20 cellular contexts compared by ENCODE assay signal in the genomic region with DNA sequence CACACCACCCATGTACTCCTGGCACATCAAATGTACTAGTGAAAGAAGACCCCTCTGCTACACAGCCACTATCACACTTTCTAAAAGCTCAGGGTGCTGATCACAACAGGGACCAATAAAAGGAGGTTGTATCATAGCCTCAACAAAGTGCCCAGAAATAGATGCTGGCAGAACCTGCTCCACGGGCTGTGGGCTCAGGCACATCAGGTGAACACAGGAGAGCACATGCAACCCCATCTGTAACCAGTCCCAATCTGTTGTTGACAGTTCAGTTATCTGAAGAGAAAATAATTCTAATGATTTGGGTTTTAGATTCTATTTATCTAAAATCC.
"Had no signal": no experiment of that assay in that cellular context is flagged by ENCODE, and none has a peak within 500 bp of the region (broad histone marks: within the 10 kb centered on the region; RNA-seq: fewer than 3 reads in every experiment).

No MANE protein-coding gene starts in this region.

- ATAC-seq: effector memory CD8-positive, alpha-beta T cell; esophagus mucosa; left lung; lower lobe of right lung; naive thymus-derived CD8-positive, alpha-beta T cell; psoas muscle; right lobe of liver; stimulated activated naive B cell treated with anti-CD40 and anti-IgM and Interleukin-4, amounts not matched to agents 10 μg/mL and 1 μg/mL and 100 μg/mL, for 72 hours; stimulated activated naive CD8-positive, alpha-beta T cell treated with anti-CD3 and anti-CD28 coated beads, Interleukin-15, amount 100 ng/mL, for 72 hours had no signal

- DNase-seq: cerebellar nuclear complex; cortex of kidney; effector memory CD8-positive, alpha-beta T cell; glutamatergic neuron; kidney; left lung; lower lobe of right lung; naive thymus-derived CD8-positive, alpha-beta T cell; nephron progenitor cell; psoas muscle; right lobe of liver; small intestine; stimulated activated CD4-positive, alpha-beta T cell treated with anti-CD3 and anti-CD28 coated beads, Interleukin-15, amount 100 ng/mL, for 24 hours; stimulated activated CD4-positive, alpha-beta T cell treated with anti-CD3 and anti-CD28 coated beads, Interleukin-2, amount 100 ng/mL, for 48 hours; stimulated activated naive B cell treated with anti-CD40 and anti-IgM and Interleukin-4, amounts not matched to agents 10 μg/mL and 1 μg/mL and 100 μg/mL, for 72 hours; stimulated activated naive CD8-positive, alpha-beta T cell treated with anti-CD3 and anti-CD28 coated beads, Interleukin-15, amount 100 ng/mL, for 72 hours; transverse colon had no signal

- H3K27me3 ChIP-seq: left lung, right lobe of liver, suprapubic skin, transverse colon, vagina had no signal

- H3K4me3 ChIP-seq: left lung, lower lobe of right lung, psoas muscle, right lobe of liver, suprapubic skin, transverse colon, vagina had no signal

- H3K4me1 ChIP-seq: left lung, lower lobe of right lung, psoas muscle, right lobe of liver, transverse colon, vagina had no signal

- H3K4me3 Mint-ChIP-seq: effector memory CD8-positive, alpha-beta T cell; naive thymus-derived CD8-positive, alpha-beta T cell; nephron progenitor cell; stimulated activated naive B cell treated with anti-CD40 and anti-IgM and Interleukin-4, amounts not matched to agents 10 μg/mL and 1 μg/mL and 100 μg/mL, for 72 hours; stimulated activated naive CD8-positive, alpha-beta T cell treated with anti-CD3 and anti-CD28 coated beads, Interleukin-15, amount 100 ng/mL, for 72 hours had no signal

- H3K9me3 ChIP-seq: left lung, lower lobe of right lung, psoas muscle, right lobe of liver, suprapubic skin, transverse colon, vagina had no signal

- H3K9me3 Mint-ChIP-seq: effector memory CD8-positive, alpha-beta T cell; naive thymus-derived CD8-positive, alpha-beta T cell; nephron progenitor cell; stimulated activated naive B cell treated with anti-CD40 and anti-IgM and Interleukin-4, amounts not matched to agents 10 μg/mL and 1 μg/mL and 100 μg/mL, for 72 hours; stimulated activated naive CD8-positive, alpha-beta T cell treated with anti-CD3 and anti-CD28 coated beads, Interleukin-15, amount 100 ng/mL, for 72 hours had no signal

- H3K4me1 Mint-ChIP-seq: nephron progenitor cell; stimulated activated naive B cell treated with anti-CD40 and anti-IgM and Interleukin-4, amounts not matched to agents 10 μg/mL and 1 μg/mL and 100 μg/mL, for 72 hours; stimulated activated naive CD8-positive, alpha-beta T cell treated with anti-CD3 and anti-CD28 coated beads, Interleukin-15, amount 100 ng/mL, for 72 hours had no signal

- H3K27me3 Mint-ChIP-seq: effector memory CD8-positive, alpha-beta T cell; naive thymus-derived CD8-positive, alpha-beta T cell; stimulated activated naive B cell treated with anti-CD40 and anti-IgM and Interleukin-4, amounts not matched to agents 10 μg/mL and 1 μg/mL and 100 μg/mL, for 72 hours; stimulated activated naive CD8-positive, alpha-beta T cell treated with anti-CD3 and anti-CD28 coated beads, Interleukin-15, amount 100 ng/mL, for 72 hours had no signal

- H3K27ac Mint-ChIP-seq: effector memory CD8-positive, alpha-beta T cell; nephron progenitor cell; stimulated activated naive B cell treated with anti-CD40 and anti-IgM and Interleukin-4, amounts not matched to agents 10 μg/mL and 1 μg/mL and 100 μg/mL, for 72 hours had no signal

- H3K27ac ChIP-seq: left lung, lower lobe of right lung, psoas muscle, right lobe of liver, suprapubic skin, transverse colon, vagina had no signal

- H3K36me3 ChIP-seq: left lung, lower lobe of right lung, right lobe of liver, suprapubic skin, transverse colon, vagina had no signal

- H3K36me3 Mint-ChIP-seq: stimulated activated naive B cell treated with anti-CD40 and anti-IgM and Interleukin-4, amounts not matched to agents 10 μg/mL and 1 μg/mL and 100 μg/mL, for 72 hours had no signal
